ENCODE assay signal across 9 cellular contexts in genomic region chr6:136226674-136227377, GRCh38. TPM values are rescaled to one million over a fixed set of nuclear protein-coding genes. Genes with fewer than 3 reads are reported as not detected.
DNase-seq lines count a peak whose midpoint lies in the region; ATAC-seq and TF ChIP-seq lines count a peak whose summit lies in the region.
"Had no signal": no experiment of that assay in that cellular context is flagged by ENCODE, and none has a peak within 500 bp of the region (broad histone marks: within the 10 kb centered on the region; RNA-seq: fewer than 3 reads in every experiment).

No MANE protein-coding gene starts in this region.

- H2AFZ ChIP-seq in OCI-LY3 (ENCODE audit: low read depth, low read length): peak overlapping the region; percentile 66; the same call in 1 of the 2 replicates

- no peak overlapping the region for H3K27ac ChIP-seq in OCI-LY3 (ENCODE audit: low read length)
- H3K27ac ChIP-seq: cardiac muscle cell had no signal

- intact Hi-C loops in activated CD4-positive, alpha-beta memory T cell treated with anti-CD3 and anti-CD28 coated beads for 36 hours (cut with micrococcal nuclease): loop anchor here (1.0 to 5.0 kb wide), 6 partner anchors 90 to 776 kb away; no protein-coding TSS in a partner anchor

- no peak overlapping the region for H3K9ac ChIP-seq in OCI-LY3 (ENCODE audit: low read length)

- H3K9me3 ChIP-seq in OCI-LY3 (ENCODE audit: insufficient read depth, low read length): no peaks in the 10 kb centered on the region

- POLR2A ChIA-PET in activated CD4-positive, alpha-beta memory T cell treated with anti-CD3 and anti-CD28 coated beads, Interleukin-2, amount 10 ng/mL, durations not matched to agents 7 days and 5 days (lab: Charles Lee): interaction anchor here (1.5 to 1.7 kb wide), 2 partner anchors 23 to 63 kb away, joined by 11 read pairs; partner anchors contain the start of genes BCLAF1 and MTFR2
- POLR2A ChIA-PET in activated CD4-positive, alpha-beta memory T cell treated with anti-CD3 and anti-CD28 coated beads for 36 hours (lab: Charles Lee): interaction anchor here (1.0 kb wide), 1 partner anchor 61 kb away, joined by 3 read pairs; no protein-coding TSS in a partner anchor

- H3K36me3 Mint-ChIP-seq in activated CD4-positive, alpha-beta memory T cell treated with anti-CD3 and anti-CD28 coated beads, Interleukin-2, amount 10 ng/mL, durations not matched to agents 7 days and 5 days (ENCODE audit: low read depth): peaks cover 16% of the 10 kb centered on the region
- peaks cover 8% of the 10 kb centered on the region for H3K36me3 Mint-ChIP-seq in activated CD4-positive, alpha-beta memory T cell treated with anti-CD3 and anti-CD28 coated beads for 36 hours
- peaks cover 12 to 27% of the 10 kb centered on the region in 2 donors for H3K36me3 Mint-ChIP-seq in stimulated activated naive B cell treated with anti-CD40 and anti-IgM and Interleukin-4, amounts not matched to agents 10 μg/mL and 1 μg/mL and 100 μg/mL, for 72 hours

- H3K4me2 ChIP-seq in OCI-LY3 (ENCODE audit: low read length): peak overlapping the region; percentile 68

- H3K27me3 ChIP-seq in OCI-LY3 (ENCODE audit: low read depth, low read length): no peaks in the 10 kb centered on the region
- H3K27me3 ChIP-seq: cardiac muscle cell had no signal

- H3K27me3 Mint-ChIP-seq in activated CD4-positive, alpha-beta memory T cell treated with anti-CD3 and anti-CD28 coated beads, Interleukin-2, amount 10 ng/mL, durations not matched to agents 7 days and 5 days: peaks cover 1% of the 10 kb centered on the region
- no peaks in the 10 kb centered on the region for H3K27me3 Mint-ChIP-seq in activated CD4-positive, alpha-beta memory T cell treated with anti-CD3 and anti-CD28 coated beads for 36 hours
- H3K27me3 Mint-ChIP-seq in stimulated activated naive B cell treated with anti-CD40 and anti-IgM and Interleukin-4, amounts not matched to agents 10 μg/mL and 1 μg/mL and 100 μg/mL, for 72 hours: no peaks in the 10 kb centered on the region

- peak overlapping the region; percentile 63 for H3K4me3 ChIP-seq in OCI-LY3 (ENCODE audit: low read length)
- H3K4me3 ChIP-seq in fibroblast of the aortic adventitia (ENCODE audit: low read depth, low read length): no peak overlapping the region
- H3K4me3 ChIP-seq: cardiac muscle cell had no signal

- no peaks in the 10 kb centered on the region for H3K79me2 ChIP-seq in OCI-LY3 (ENCODE audit: low read length)

- H3K4me1 ChIP-seq in OCI-LY3 (ENCODE audit: low read length): peaks cover 25% of the 10 kb centered on the region

- TF ChIP-seq CTCF in OCI-LY3 (IDR thresholded peaks at IDR 0.05; ENCODE audit: low read depth, low read length) (no peak), fibroblast of the aortic adventitia (IDR thresholded peaks at IDR 0.05; ENCODE audit: insufficient read depth, low read length) (no peak)

- peaks cover 8% of the 10 kb centered on the region for H3K4me1 Mint-ChIP-seq in activated CD4-positive, alpha-beta memory T cell treated with anti-CD3 and anti-CD28 coated beads, Interleukin-2, amount 10 ng/mL, durations not matched to agents 7 days and 5 days
- H3K4me1 Mint-ChIP-seq in activated CD4-positive, alpha-beta memory T cell treated with anti-CD3 and anti-CD28 coated beads for 36 hours (ENCODE audit: low read depth): peaks cover 4% of the 10 kb centered on the region
- H3K4me1 Mint-ChIP-seq in stimulated activated naive B cell treated with anti-CD40 and anti-IgM and Interleukin-4, amounts not matched to agents 10 μg/mL and 1 μg/mL and 100 μg/mL, for 72 hours: peaks cover 18 to 35% of the 10 kb centered on the region in 2 donors

- CTCF ChIA-PET in activated CD4-positive, alpha-beta memory T cell treated with anti-CD3 and anti-CD28 coated beads, Interleukin-2, amount 10 ng/mL, durations not matched to agents 7 days and 5 days (lab: Charles Lee): interaction anchor here (0.7 to 2.5 kb wide), 34 partner anchors 9 to 776 kb away, joined by 3 to 43 read pairs (median 5); partner anchors contain the start of genes AHI1, BCLAF1 and MTFR2
- CTCF ChIA-PET in activated CD4-positive, alpha-beta memory T cell treated with anti-CD3 and anti-CD28 coated beads for 36 hours (lab: Charles Lee): interaction anchor here (0.6 to 2.5 kb wide), 49 partner anchors 8 to 1092 kb away, joined by 3 to 40 read pairs (median 4); partner anchors contain the start of genes AHI1 and BCLAF1

- peak overlapping the region; percentile 7 for H3K27ac Mint-ChIP-seq in activated CD4-positive, alpha-beta memory T cell treated with anti-CD3 and anti-CD28 coated beads, Interleukin-2, amount 10 ng/mL, durations not matched to agents 7 days and 5 days
- H3K27ac Mint-ChIP-seq in activated CD4-positive, alpha-beta memory T cell treated with anti-CD3 and anti-CD28 coated beads for 36 hours: no peak overlapping the region
- H3K27ac Mint-ChIP-seq in stimulated activated naive B cell treated with anti-CD40 and anti-IgM and Interleukin-4, amounts not matched to agents 10 μg/mL and 1 μg/mL and 100 μg/mL, for 72 hours: no peak overlapping the region

- DNase-seq in activated CD4-positive, alpha-beta memory T cell treated with anti-CD3 and anti-CD28 coated beads, Interleukin-2, amount 10 ng/mL, durations not matched to agents 7 days and 5 days: no peak
- DNase-seq in activated CD4-positive, alpha-beta memory T cell treated with anti-CD3 and anti-CD28 coated beads for 36 hours: no peak
- DNase-seq in fibroblast of the aortic adventitia (ENCODE audit: low read depth) (peak; percentile 63), NCI-H748 (lab: John Stamatoyannopoulos, UW; ENCODE audit: unreplicated experiment) (no peak), D341Med (ENCODE audit: low spot score) (no peak)
- no peak for DNase-seq in stimulated activated naive B cell treated with anti-CD40 and anti-IgM and Interleukin-4, amounts not matched to agents 10 μg/mL and 1 μg/mL and 100 μg/mL, for 72 hours

- H3K36me3 ChIP-seq in OCI-LY3 (replicated peaks; ENCODE audit: low read depth, low read length): peaks cover 7% of the 10 kb centered on the region
- H3K36me3 ChIP-seq: cardiac muscle cell had no signal

- no peak overlapping the region for H3K4me3 Mint-ChIP-seq in activated CD4-positive, alpha-beta memory T cell treated with anti-CD3 and anti-CD28 coated beads, Interleukin-2, amount 10 ng/mL, durations not matched to agents 7 days and 5 days
- no peak overlapping the region for H3K4me3 Mint-ChIP-seq in activated CD4-positive, alpha-beta memory T cell treated with anti-CD3 and anti-CD28 coated beads for 36 hours
- H3K4me3 Mint-ChIP-seq in stimulated activated naive B cell treated with anti-CD40 and anti-IgM and Interleukin-4, amounts not matched to agents 10 μg/mL and 1 μg/mL and 100 μg/mL, for 72 hours: peak overlapping the region in 1 of 2 donors; percentile 32

- ATAC-seq in stimulated activated naive B cell treated with anti-CD40 and anti-IgM and Interleukin-4, amounts not matched to agents 10 μg/mL and 1 μg/mL and 100 μg/mL, for 72 hours (replicated peaks): peak; percentile 33 to 45
- no peak for ATAC-seq in HG03571 (IDR thresholded peaks at IDR 0.05; ENCODE audit: unreplicated experiment)

- peaks cover 3% of the 10 kb centered on the region for H3K9me3 Mint-ChIP-seq in activated CD4-positive, alpha-beta memory T cell treated with anti-CD3 and anti-CD28 coated beads, Interleukin-2, amount 10 ng/mL, durations not matched to agents 7 days and 5 days
- H3K9me3 Mint-ChIP-seq in activated CD4-positive, alpha-beta memory T cell treated with anti-CD3 and anti-CD28 coated beads for 36 hours: peaks cover 6% of the 10 kb centered on the region
- H3K9me3 Mint-ChIP-seq in stimulated activated naive B cell treated with anti-CD40 and anti-IgM and Interleukin-4, amounts not matched to agents 10 μg/mL and 1 μg/mL and 100 μg/mL, for 72 hours: peaks cover 4 to 6% of the 10 kb centered on the region in 2 donors

- H4K20me1 ChIP-seq in OCI-LY3 (ENCODE audit: insufficient read depth, low read length): no peaks in the 10 kb centered on the region

RNA-seq across cellular contexts. Expression of gene MTFR2, which starts 23.3 kb away (rescaled TPM):
- 10 to 100 TPM; 20.4 to 21.4 TPM for total RNA-seq in activated CD4-positive, alpha-beta memory T cell treated with anti-CD3 and anti-CD28 coated beads, Interleukin-2, amount 10 ng/mL, durations not matched to agents 7 days and 5 days
- total RNA-seq in activated CD4-positive, alpha-beta memory T cell treated with anti-CD3 and anti-CD28 coated beads for 36 hours: 10 to 100 TPM; 24.2 to 25.2 TPM
- total RNA-seq in fibroblast of the aortic adventitia (ENCODE audit: low replicate concordance): 1.5 and 6.1 TPM in 2 replicates
